ENCODE assay signal across 1 cellular context in the genomic region with DNA sequence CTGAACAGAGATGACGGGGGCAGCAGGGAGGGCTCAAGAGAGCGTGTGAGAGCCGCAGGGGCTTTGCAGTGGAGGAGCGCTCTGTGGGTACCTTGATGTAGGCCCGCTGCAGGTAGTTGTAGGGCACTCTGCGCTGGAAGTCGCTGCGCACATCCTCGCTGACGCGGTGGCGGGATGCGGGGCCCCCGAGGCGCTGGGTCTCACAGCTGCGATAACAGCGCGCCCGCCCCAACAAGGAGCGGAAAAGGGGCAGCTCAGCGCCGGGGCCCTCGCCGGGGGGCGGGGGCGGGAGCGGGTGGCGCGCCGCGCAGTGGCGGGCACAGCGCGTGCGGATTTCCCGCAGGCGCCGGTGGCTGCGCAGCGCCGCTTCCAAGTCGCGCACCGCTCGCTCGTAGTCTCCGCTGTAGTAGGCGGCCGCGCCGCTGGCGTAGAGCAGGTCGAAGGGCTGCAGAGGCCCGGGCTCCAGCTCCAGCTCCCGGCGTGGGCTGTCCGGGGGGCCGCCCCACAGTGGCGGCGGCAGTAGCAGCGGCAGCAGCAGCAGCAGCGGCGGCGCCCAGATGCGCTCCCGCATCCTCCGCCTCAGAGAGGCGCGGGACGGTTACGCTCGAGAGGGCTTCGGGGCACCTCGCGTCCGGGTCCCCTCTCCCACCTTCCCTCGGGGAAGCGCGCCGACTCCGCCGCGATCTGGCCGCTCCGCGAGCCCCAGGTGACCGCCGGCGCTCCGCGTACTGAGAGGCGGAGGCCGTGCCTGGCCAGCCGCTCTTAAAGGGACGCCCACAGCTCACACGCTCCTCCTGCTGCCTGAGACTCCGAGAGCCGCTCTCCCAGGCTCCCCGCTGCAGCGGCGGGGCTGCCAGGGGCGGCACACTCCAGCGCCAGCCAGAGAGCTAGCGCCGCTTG.
TF ChIP-seq lines count a peak whose summit lies in the region.

A gene with protein sequence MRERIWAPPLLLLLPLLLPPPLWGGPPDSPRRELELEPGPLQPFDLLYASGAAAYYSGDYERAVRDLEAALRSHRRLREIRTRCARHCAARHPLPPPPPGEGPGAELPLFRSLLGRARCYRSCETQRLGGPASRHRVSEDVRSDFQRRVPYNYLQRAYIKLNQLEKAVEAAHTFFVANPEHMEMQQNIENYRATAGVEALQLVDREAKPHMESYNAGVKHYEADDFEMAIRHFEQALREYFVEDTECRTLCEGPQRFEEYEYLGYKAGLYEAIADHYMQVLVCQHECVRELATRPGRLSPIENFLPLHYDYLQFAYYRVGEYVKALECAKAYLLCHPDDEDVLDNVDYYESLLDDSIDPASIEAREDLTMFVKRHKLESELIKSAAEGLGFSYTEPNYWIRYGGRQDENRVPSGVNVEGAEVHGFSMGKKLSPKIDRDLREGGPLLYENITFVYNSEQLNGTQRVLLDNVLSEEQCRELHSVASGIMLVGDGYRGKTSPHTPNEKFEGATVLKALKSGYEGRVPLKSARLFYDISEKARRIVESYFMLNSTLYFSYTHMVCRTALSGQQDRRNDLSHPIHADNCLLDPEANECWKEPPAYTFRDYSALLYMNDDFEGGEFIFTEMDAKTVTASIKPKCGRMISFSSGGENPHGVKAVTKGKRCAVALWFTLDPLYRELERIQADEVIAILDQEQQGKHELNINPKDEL (minus strand): TSS at position 737 of the 900 bp plus-strand sequence. CDS start 166 bp downstream, at position 571.

TF ChIP-seq in H1, 55 proteins besides CTCF, POLR2A, EP300 and RAD21 (continued from another document):
- TF ChIP-seq, protein P1, sequence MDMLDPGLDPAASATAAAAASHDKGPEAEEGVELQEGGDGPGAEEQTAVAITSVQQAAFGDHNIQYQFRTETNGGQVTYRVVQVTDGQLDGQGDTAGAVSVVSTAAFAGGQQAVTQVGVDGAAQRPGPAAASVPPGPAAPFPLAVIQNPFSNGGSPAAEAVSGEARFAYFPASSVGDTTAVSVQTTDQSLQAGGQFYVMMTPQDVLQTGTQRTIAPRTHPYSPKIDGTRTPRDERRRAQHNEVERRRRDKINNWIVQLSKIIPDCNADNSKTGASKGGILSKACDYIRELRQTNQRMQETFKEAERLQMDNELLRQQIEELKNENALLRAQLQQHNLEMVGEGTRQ (IDR thresholded peaks at IDR 0.05; ENCODE audit: low read length), result no peak
- TF ChIP-seq JUND (IDR thresholded peaks at IDR 0.05; ENCODE audit: low read length) (no peak), SP1 (IDR thresholded peaks at IDR 0.05; ENCODE audit: low read depth, low read length) (no peak), HDAC2 (IDR thresholded peaks at IDR 0.05; ENCODE audit: borderline replicate concordance in 1 of 2, low read depth in 2 of 2, low read length in 2 of 2) (peak in 1 of 2 experiments; percentile 65; a peak in 1 of 4 replicates), YY1 (IDR thresholded peaks at IDR 0.05; ENCODE audit: low read depth, low read length) (no peak), NRF1 (IDR thresholded peaks at IDR 0.05; ENCODE audit: low read depth, low read length) (no peak), CEBPB (IDR thresholded peaks at IDR 0.05; ENCODE audit: low read depth, low read length) (no peak)
- TF ChIP-seq, protein P2, sequence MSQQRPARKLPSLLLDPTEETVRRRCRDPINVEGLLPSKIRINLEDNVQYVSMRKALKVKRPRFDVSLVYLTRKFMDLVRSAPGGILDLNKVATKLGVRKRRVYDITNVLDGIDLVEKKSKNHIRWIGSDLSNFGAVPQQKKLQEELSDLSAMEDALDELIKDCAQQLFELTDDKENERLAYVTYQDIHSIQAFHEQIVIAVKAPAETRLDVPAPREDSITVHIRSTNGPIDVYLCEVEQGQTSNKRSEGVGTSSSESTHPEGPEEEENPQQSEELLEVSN (IDR thresholded peaks at IDR 0.05), result peak; percentile 80
